In the genomic region with DNA sequence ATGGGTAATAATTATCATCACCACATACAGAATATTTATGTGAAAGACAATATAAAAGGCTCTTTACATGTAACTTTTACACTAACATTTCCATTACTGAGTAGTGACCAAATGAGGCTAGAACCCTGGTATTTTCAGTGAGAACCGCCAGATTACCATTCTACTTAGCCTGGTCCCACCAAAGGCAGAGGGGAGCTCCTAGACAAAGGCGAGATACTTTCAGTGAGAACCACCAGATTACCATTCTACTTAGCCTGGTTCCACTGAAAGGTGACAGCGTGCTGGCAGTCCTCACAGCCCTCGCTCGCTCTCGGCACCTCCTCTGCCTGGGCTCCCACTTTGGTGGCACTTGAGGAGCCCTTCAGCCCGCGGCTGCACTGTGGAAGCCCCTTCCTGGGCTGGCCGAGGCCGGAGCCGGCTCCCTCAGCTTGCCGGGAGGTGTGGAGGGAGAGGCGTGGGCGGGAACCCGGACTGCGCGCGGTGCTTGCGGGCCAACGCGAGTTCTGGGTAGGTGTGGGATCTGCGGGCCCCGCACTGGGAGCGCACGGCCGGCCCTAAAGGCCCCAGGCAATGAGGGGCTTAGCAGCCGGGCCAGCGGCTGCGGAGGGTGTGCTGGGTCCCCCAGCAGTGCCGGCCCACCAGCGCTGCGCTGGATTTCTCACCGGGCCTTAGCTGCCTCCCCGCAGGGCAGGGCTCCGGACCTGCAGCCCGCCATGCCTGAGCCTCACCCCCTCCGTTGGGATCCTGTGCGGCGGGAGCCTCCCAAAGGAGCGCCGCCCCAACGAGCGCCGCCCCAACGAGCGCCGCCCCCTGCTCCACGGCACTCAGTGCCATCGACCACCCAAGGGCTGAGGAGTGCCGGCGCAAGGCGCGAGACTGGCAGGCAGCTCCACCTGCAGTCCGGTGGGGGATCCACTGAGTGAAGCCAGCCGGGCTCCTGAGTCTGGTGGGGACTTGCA, we compare ENCODE assay signal across 19 cellular contexts.
DNase-seq lines count a peak whose midpoint lies in the region; ATAC-seq and TF ChIP-seq lines count a peak whose summit lies in the region.
"Had no signal": no experiment of that assay in that cellular context is flagged by ENCODE, and none has a peak within 500 bp of the region (broad histone marks: within the 10 kb centered on the region; RNA-seq: fewer than 3 reads in every experiment).

No MANE protein-coding gene starts in this region.

- H3K9me2 ChIP-seq in GM23338 (ENCODE audit: insufficient read depth) = 0 out of 2 replicates have a peak, but pooled peaks cover 6% of the 10 kb centered on the region

- H4K91ac ChIP-seq in neuronal stem cell (ENCODE audit: low read depth, low read length, poor library complexity) = no peak overlapping the region

- H3K9me3 ChIP-seq in neuronal stem cell (replicated peaks in 1 of 2; ENCODE audit: control insufficient read depth in 2 of 2, insufficient read depth in 1 of 2, low read depth in 1 of 2, low read length in 2 of 2) = no peaks in the 10 kb centered on the region
- H3K9me3 ChIP-seq: Caco-2, colonic mucosa, HAP-1, lower lobe of right lung, Peyer's patch had no signal

- H2BK12ac ChIP-seq in neuronal stem cell (ENCODE audit: low read length) = no peak overlapping the region

- TF ChIP-seq CTCF in GM23338 (conservative IDR thresholded peaks at IDR 0.05; ENCODE audit: low read depth in 2 of 2) (peak; percentile 16 to 59; a peak in 2 of 4 replicates), endothelial cell (IDR thresholded peaks at IDR 0.05; ENCODE audit: unreplicated experiment) (no peak), RWPE1 (conservative IDR thresholded peaks at IDR 0.05; ENCODE audit: low read depth) (no peak)

- POLR2A ChIA-PET in RWPE1 (lab: Yijun Ruan, JAX; ENCODE audit: low non-redundant PET) = no interaction called here

- no peaks in the 10 kb centered on the region for H3K36me3 Mint-ChIP-seq in GM23338 (ENCODE audit: low read depth)
- H3K36me3 Mint-ChIP-seq in endothelial cell (ENCODE audit: low read depth, unreplicated experiment) = no peaks in the 10 kb centered on the region

- H2BK5ac ChIP-seq in neuronal stem cell (ENCODE audit: low read length) = no peak overlapping the region

- no peak overlapping the region for H3K4me3 Mint-ChIP-seq in GM23338
- no peak overlapping the region for H3K4me3 Mint-ChIP-seq in endothelial cell (ENCODE audit: unreplicated experiment)
- H3K4me3 Mint-ChIP-seq: activated naive CD4-positive, alpha-beta T cell treated with anti-CD3 and anti-CD28 coated beads for 36 hours had no signal

- H3K9me3 Mint-ChIP-seq in GM23338 = no peaks in the 10 kb centered on the region; the same call in 2 of the 3 replicates
- H3K9me3 Mint-ChIP-seq in endothelial cell (ENCODE audit: unreplicated experiment) = no peaks in the 10 kb centered on the region

- peak overlapping the region; percentile 72 for H3K4me2 ChIP-seq in GM23338
- no peak overlapping the region for H3K4me2 ChIP-seq in neuronal stem cell (ENCODE audit: insufficient read depth, low read length, poor library complexity, severe bottlenecking)

- no peak overlapping the region for H2BK120ac ChIP-seq in neuronal stem cell (ENCODE audit: low read depth, low read length)

- no peak overlapping the region for H2BK15ac ChIP-seq in neuronal stem cell (ENCODE audit: low read length)

- no peaks in the 10 kb centered on the region for H3K36me3 ChIP-seq in GM23338 (ENCODE audit: insufficient read depth)
- no peaks in the 10 kb centered on the region for H3K36me3 ChIP-seq in neuronal stem cell (replicated peaks in 1 of 2; ENCODE audit: control insufficient read depth in 2 of 2, insufficient read depth in 2 of 2, low read length in 2 of 2)
- H3K36me3 ChIP-seq: colonic mucosa, HAP-1, lower lobe of right lung, Peyer's patch had no signal

- no peaks in the 10 kb centered on the region for H3K79me2 ChIP-seq in GM23338 (replicated peaks; ENCODE audit: insufficient read depth)

- DNase-seq in GM23338 (ENCODE audit: low spot score) = peak; percentile 68
- DNase-seq in NCI-H1930 (lab: John Stamatoyannopoulos, UW) = peak; percentile 48 to 55
- DNase-seq in endothelial cell (ENCODE audit: low spot score) = peak; percentile 19
- DNase-seq in neuronal stem cell (ENCODE audit: low spot score) = no peak
- DNase-seq in NCI-H82 treated with DMSO at 0.1 percent for 48 hours (lab: John Stamatoyannopoulos, UW; ENCODE audit: unreplicated experiment) = no peak
- no peak for DNase-seq in hepatic stellate cell (ENCODE audit: low spot score)
- DNase-seq in RWPE1 (ENCODE audit: low spot score) = no peak
- DNase-seq: activated naive CD4-positive, alpha-beta T cell treated with anti-CD3 and anti-CD28 coated beads for 36 hours; activated T-cell treated with anti-CD3 and anti-CD28 coated beads for 4 hours; Caco-2; colonic mucosa; lower lobe of right lung; NCI-H1092; NCI-H82; Peyer's patch; stimulated activated CD4-positive, alpha-beta T cell treated with anti-CD3 and anti-CD28 coated beads, Interleukin-4, amount 100 ng/mL, for 4 hours had no signal

- CTCF ChIA-PET in RWPE1 (lab: Yijun Ruan, JAX) = no interaction called here

- H2AK5ac ChIP-seq in neuronal stem cell (ENCODE audit: low read depth, low read length) = no peak overlapping the region

- H3K79me1 ChIP-seq in neuronal stem cell (ENCODE audit: low read depth, low read length) = no peaks in the 10 kb centered on the region

- no peak overlapping the region for H4K8ac ChIP-seq in neuronal stem cell (ENCODE audit: low read depth, low read length)

- no peak overlapping the region for H3K9ac ChIP-seq in neuronal stem cell (ENCODE audit: low read depth, low read length, poor library complexity)

- H3K27ac Mint-ChIP-seq in GM23338 (no peak overlapping the region), endothelial cell (ENCODE audit: unreplicated experiment) (no peak overlapping the region)
- H3K27ac Mint-ChIP-seq: activated naive CD4-positive, alpha-beta T cell treated with anti-CD3 and anti-CD28 coated beads for 36 hours had no signal

- no peak overlapping the region for H3K23ac ChIP-seq in neuronal stem cell (ENCODE audit: low read depth, low read length, poor library complexity)

- peak overlapping the region; percentile 90; the same call in 1 of the 2 replicates for H2AFZ ChIP-seq in GM23338
- peak overlapping the region; percentile 49 for H2AFZ ChIP-seq in neuronal stem cell (ENCODE audit: low read length)

- H3K14ac ChIP-seq in neuronal stem cell (ENCODE audit: low read length) = no peak overlapping the region

- no peaks in the 10 kb centered on the region for H4K20me1 ChIP-seq in GM23338 (replicated peaks; ENCODE audit: insufficient read depth)

- peaks cover 2% of the 10 kb centered on the region for H3K27me3 Mint-ChIP-seq in GM23338 (ENCODE audit: insufficient read depth, low read depth, poor library complexity)
- H3K27me3 Mint-ChIP-seq in endothelial cell (ENCODE audit: unreplicated experiment) = peaks cover 2% of the 10 kb centered on the region

- no peak overlapping the region for H3K27ac ChIP-seq in GM23338 (ENCODE audit: low read depth)
- no peak overlapping the region for H3K27ac ChIP-seq in neuronal stem cell (replicated peaks; ENCODE audit: low read length)
- no peak overlapping the region for H3K27ac ChIP-seq in RWPE1
- H3K27ac ChIP-seq: colonic mucosa, foreskin keratinocyte, lower lobe of right lung, Peyer's patch had no signal

- H3K18ac ChIP-seq in neuronal stem cell (ENCODE audit: low read length) = no peak overlapping the region

- no peak overlapping the region for H3K4ac ChIP-seq in neuronal stem cell (ENCODE audit: low read length)

- H3K4me1 ChIP-seq in GM23338 (ENCODE audit: insufficient read depth) (peaks cover 19% of the 10 kb centered on the region), neuronal stem cell (ENCODE audit: control insufficient read depth in 2 of 2, insufficient read depth in 1 of 2, low read depth in 1 of 2, low read length in 2 of 2) (no peaks in the 10 kb centered on the region)
- H3K4me1 ChIP-seq: colonic mucosa, foreskin keratinocyte, HAP-1, lower lobe of right lung, Peyer's patch had no signal

- H3K4me1 Mint-ChIP-seq in GM23338 (peaks cover 22% of the 10 kb centered on the region), endothelial cell (ENCODE audit: unreplicated experiment) (peaks cover 3% of the 10 kb centered on the region)

- WGBS in neuronal stem cell (ENCODE audit: extremely low coverage in 2 of 2, insufficient read length in 2 of 2, insufficient replicate concordance in 1 of 2), 2 donors = no CpG with 5 or more reads among the region's 55 CpGs

- ATAC-seq in GM23338 = peak; percentile 93
- no peak for ATAC-seq in HG03354 (IDR thresholded peaks at IDR 0.05; ENCODE audit: poor library complexity, severe bottlenecking, unreplicated experiment)
- ATAC-seq: foreskin keratinocyte, lower lobe of right lung had no signal

- H3F3A ChIP-seq in GM23338 (replicated peaks; ENCODE audit: low read depth) = no peaks in the 10 kb centered on the region

- H3K4me3 ChIP-seq in GM23338 (peak overlapping the region; percentile 55), neuronal stem cell (ENCODE audit: low read length in 2 of 2) (peak overlapping the region in 1 of 2 donors; percentile 25)
- H3K4me3 ChIP-seq: colonic mucosa, HAP-1, lower lobe of right lung, Peyer's patch had no signal

- H3K27me3 ChIP-seq in GM23338 (ENCODE audit: insufficient read depth) = no peaks in the 10 kb centered on the region
- H3K27me3 ChIP-seq in neuronal stem cell (ENCODE audit: control insufficient read depth in 3 of 3, insufficient read depth in 3 of 3, low read depth in 1 of 3, low read length in 3 of 3) = no peaks in the 10 kb centered on the region
- H3K27me3 ChIP-seq: colonic mucosa, foreskin keratinocyte, Peyer's patch had no signal

Comparison
In these comparisons a context has a peak if more than half of its experiments do, and no peak if none do; other contexts are left out.
1. DNase-seq: peak in GM23338 (single experiment), NCI-H1930 (2 of 2) and endothelial cell (single experiment); none in neuronal stem cell (single experiment), NCI-H82 treated with DMSO at 0.1 percent for 48 hours (single experiment), hepatic stellate cell (single experiment) and RWPE1 (single experiment).
2. CTCF ChIP-seq: peak in GM23338 (2 of 2); none in endothelial cell (single experiment) and RWPE1 (single experiment).